Comparison of ENCODE assay signal across 1 cellular context in genomic region chr3:46578973-46579755, GRCh38.
A peak's percentile ranks its signal among the peaks of the same experiment; 100 is the strongest.
TF ChIP-seq lines count a peak whose summit lies in the region.

No MANE protein-coding gene starts in this region.

TF ChIP-seq in HepG2, 621 proteins besides CTCF, POLR2A, EP300 and RAD21 (continued from another document and continues in another):
- TF ChIP-seq CAMTA2 (CRISPR knock-in tag; IDR thresholded peaks at IDR 0.05; ENCODE audit: borderline replicate concordance) (no peak), ZNF136 (CRISPR knock-in tag; IDR thresholded peaks at IDR 0.05; ENCODE audit: low read depth) (no peak), AGO2 (optimal IDR thresholded peaks at IDR 0.05; ENCODE audit: low read depth, low read length) (no peak), ZNF510 (CRISPR knock-in tag; IDR thresholded peaks at IDR 0.05; ENCODE audit: low read depth) (no peak), CBFB (CRISPR knock-in tag; IDR thresholded peaks at IDR 0.05) (no peak), ZNF704 (CRISPR knock-in tag; IDR thresholded peaks at IDR 0.05; ENCODE audit: borderline replicate concordance) (no peak), ZNF280B (CRISPR knock-in tag; IDR thresholded peaks at IDR 0.05; ENCODE audit: borderline replicate concordance) (no peak), HNF1A (IDR thresholded peaks at IDR 0.05; ENCODE audit: low read depth) (0 out of 2 replicates have a peak, but pooled peaks have one; percentile 54), HNF1A (CRISPR knock-in tag; IDR thresholded peaks at IDR 0.05; ENCODE audit: borderline replicate concordance) (no peak), SALL2 (CRISPR knock-in tag; IDR thresholded peaks at IDR 0.05) (no peak), ZMAT3 (CRISPR knock-in tag; conservative IDR thresholded peaks at IDR 0.05) (no peak), LCORL (IDR thresholded peaks at IDR 0.05) (no peak), LCORL (CRISPR knock-in tag; IDR thresholded peaks at IDR 0.05) (peak; percentile 57; the same call in 1 of the 2 replicates), ATF7 (IDR thresholded peaks at IDR 0.05) (no peak), ATF7 (CRISPR knock-in tag; IDR thresholded peaks at IDR 0.05) (no peak), PAF1 (CRISPR knock-in tag; IDR thresholded peaks at IDR 0.05) (no peak), PRDM10 (CRISPR knock-in tag; IDR thresholded peaks at IDR 0.05; ENCODE audit: low read depth) (no peak), ZMYM4 (CRISPR knock-in tag; IDR thresholded peaks at IDR 0.05) (peak; percentile 72), ZNF598 (CRISPR knock-in tag; IDR thresholded peaks at IDR 0.05; ENCODE audit: borderline replicate concordance) (no peak), RARA (CRISPR knock-in tag; IDR thresholded peaks at IDR 0.05) (0 out of 2 replicates have a peak, but pooled peaks have one; percentile 44), TBX2 (CRISPR knock-in tag; IDR thresholded peaks at IDR 0.05; ENCODE audit: borderline replicate concordance) (peak; percentile 88; the same call in 1 of the 2 replicates), ZNF451 (CRISPR knock-in tag; IDR thresholded peaks at IDR 0.05) (no peak), RFXANK (CRISPR knock-in tag; IDR thresholded peaks at IDR 0.05) (no peak), ZFP36L1 (CRISPR knock-in tag; IDR thresholded peaks at IDR 0.05) (no peak), ZSCAN21 (CRISPR knock-in tag; IDR thresholded peaks at IDR 0.05; ENCODE audit: borderline replicate concordance) (peak; percentile 62; the same call in 1 of the 2 replicates), ZNF780A (CRISPR knock-in tag; IDR thresholded peaks at IDR 0.05) (no peak), RBM22 (optimal IDR thresholded peaks at IDR 0.05; ENCODE audit: low read length) (no peak), ZMYM2 (CRISPR knock-in tag; IDR thresholded peaks at IDR 0.05) (no peak), CENPBD1 (CRISPR knock-in tag; IDR thresholded peaks at IDR 0.05; ENCODE audit: borderline replicate concordance, low read depth) (no peak), MZF1 (CRISPR knock-in tag; IDR thresholded peaks at IDR 0.05; ENCODE audit: borderline replicate concordance) (no peak), ZNF24 (IDR thresholded peaks at IDR 0.05) (no peak), HNF1B (CRISPR knock-in tag; IDR thresholded peaks at IDR 0.05) (no peak), DNMT3B (CRISPR knock-in tag; conservative IDR thresholded peaks at IDR 0.05) (no peak), ZNF20 (CRISPR knock-in tag; IDR thresholded peaks at IDR 0.05) (no peak), IRX3 (CRISPR knock-in tag; IDR thresholded peaks at IDR 0.05; ENCODE audit: borderline replicate concordance, low read depth) (no peak), KLF11 (CRISPR knock-in tag; IDR thresholded peaks at IDR 0.05) (no peak), STAG1 (CRISPR knock-in tag; IDR thresholded peaks at IDR 0.05) (no peak), ZSCAN9 (CRISPR knock-in tag; IDR thresholded peaks at IDR 0.05; ENCODE audit: borderline replicate concordance) (peak; percentile 20; the same call in 1 of the 2 replicates), MYPOP (CRISPR knock-in tag; IDR thresholded peaks at IDR 0.05) (peak; percentile 50; the same call in 1 of the 2 replicates), ZNF432 (CRISPR knock-in tag; IDR thresholded peaks at IDR 0.05; ENCODE audit: borderline replicate concordance) (no peak), SIN3B (IDR thresholded peaks at IDR 0.05; ENCODE audit: low read length) (no peak), MIER3 (CRISPR knock-in tag; IDR thresholded peaks at IDR 0.05; ENCODE audit: borderline replicate concordance) (peak; percentile 47; the same call in 1 of the 2 replicates), NR2C2 (CRISPR knock-in tag; IDR thresholded peaks at IDR 0.05; ENCODE audit: borderline replicate concordance) (no peak), MLX (CRISPR knock-in tag; IDR thresholded peaks at IDR 0.05) (no peak), TBL1XR1 (IDR thresholded peaks at IDR 0.05; ENCODE audit: borderline replicate concordance, low read length, partially characterized antibody) (no peak), CCDC6 (CRISPR knock-in tag; IDR thresholded peaks at IDR 0.05) (no peak), SATB2 (CRISPR knock-in tag; IDR thresholded peaks at IDR 0.05) (no peak)
- TF ChIP-seq, protein P1, sequence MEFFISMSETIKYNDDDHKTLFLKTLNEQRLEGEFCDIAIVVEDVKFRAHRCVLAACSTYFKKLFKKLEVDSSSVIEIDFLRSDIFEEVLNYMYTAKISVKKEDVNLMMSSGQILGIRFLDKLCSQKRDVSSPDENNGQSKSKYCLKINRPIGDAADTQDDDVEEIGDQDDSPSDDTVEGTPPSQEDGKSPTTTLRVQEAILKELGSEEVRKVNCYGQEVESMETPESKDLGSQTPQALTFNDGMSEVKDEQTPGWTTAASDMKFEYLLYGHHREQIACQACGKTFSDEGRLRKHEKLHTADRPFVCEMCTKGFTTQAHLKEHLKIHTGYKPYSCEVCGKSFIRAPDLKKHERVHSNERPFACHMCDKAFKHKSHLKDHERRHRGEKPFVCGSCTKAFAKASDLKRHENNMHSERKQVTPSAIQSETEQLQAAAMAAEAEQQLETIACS (CRISPR knock-in tag; IDR thresholded peaks at IDR 0.05): no peak
- TF ChIP-seq, protein P2, sequence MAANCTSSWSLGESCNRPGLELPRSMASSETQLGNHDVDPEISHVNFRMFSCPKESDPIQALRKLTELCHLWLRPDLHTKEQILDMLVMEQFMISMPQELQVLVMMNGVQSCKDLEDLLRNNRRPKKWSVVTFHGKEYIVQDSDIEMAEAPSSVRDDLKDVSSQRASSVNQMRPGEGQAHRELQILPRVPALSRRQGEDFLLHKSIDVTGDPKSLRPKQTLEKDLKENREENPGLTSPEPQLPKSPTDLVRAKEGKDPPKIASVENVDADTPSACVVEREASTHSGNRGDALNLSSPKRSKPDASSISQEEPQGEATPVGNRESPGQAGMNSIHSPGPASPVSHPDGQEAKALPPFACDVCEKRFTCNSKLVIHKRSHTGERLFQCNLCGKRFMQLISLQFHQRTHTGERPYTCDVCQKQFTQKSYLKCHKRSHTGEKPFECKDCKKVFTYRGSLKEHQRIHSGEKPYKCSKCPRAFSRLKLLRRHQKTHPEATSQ (CRISPR knock-in tag; IDR thresholded peaks at IDR 0.05; ENCODE audit: borderline replicate concordance): no peak
- TF ChIP-seq, protein P3, sequence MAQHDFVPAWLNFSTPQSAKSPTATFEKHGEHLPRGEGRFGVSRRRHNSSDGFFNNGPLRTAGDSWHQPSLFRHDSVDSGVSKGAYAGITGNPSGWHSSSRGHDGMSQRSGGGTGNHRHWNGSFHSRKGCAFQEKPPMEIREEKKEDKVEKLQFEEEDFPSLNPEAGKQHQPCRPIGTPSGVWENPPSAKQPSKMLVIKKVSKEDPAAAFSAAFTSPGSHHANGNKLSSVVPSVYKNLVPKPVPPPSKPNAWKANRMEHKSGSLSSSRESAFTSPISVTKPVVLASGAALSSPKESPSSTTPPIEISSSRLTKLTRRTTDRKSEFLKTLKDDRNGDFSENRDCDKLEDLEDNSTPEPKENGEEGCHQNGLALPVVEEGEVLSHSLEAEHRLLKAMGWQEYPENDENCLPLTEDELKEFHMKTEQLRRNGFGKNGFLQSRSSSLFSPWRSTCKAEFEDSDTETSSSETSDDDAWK (CRISPR knock-in tag; IDR thresholded peaks at IDR 0.05): no peak
